6 cellular contexts compared by ENCODE assay signal in the genomic region with DNA sequence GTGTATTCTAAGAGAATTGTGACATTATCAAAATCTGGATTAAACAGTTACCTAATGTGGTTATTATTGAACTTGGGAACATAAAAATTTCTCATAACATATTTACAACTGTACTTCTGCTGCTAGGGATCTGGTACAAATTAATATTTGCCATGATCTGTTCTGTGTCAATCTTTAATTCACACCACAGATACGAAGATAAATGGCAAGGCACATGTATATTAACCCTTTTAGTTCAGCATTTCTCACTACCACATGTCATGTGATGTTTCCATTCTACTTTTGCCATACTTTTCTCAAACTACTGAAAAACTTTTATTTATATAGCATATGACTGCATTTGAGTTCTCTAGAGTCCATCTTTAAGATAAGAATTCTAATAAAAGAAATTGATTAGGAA.
"Had no signal": no experiment of that assay in that cellular context is flagged by ENCODE, and none has a peak within 500 bp of the region (broad histone marks: within the 10 kb centered on the region; RNA-seq: fewer than 3 reads in every experiment).

No MANE protein-coding gene starts in this region.

- ATAC-seq: K562 had no signal

- H3K27ac ChIP-seq: HL-60 had no signal

- DNase-seq: IMR-90, KBM-7, KG1 had no signal

- H3K4me3 ChIP-seq: K562 had no signal

- FAIRE-seq: HTR-8/SVneo, K562 had no signal
